In genomic region chr9:124258765-124259272, GRCh38 we compare ENCODE assay signal across 8 cellular contexts. TPM values are rescaled to one million over a fixed set of nuclear protein-coding genes. Genes with fewer than 3 reads are reported as not detected.
A peak's percentile ranks its signal among the peaks of the same experiment; 100 is the strongest.
DNase-seq lines count a peak whose midpoint lies in the region; ATAC-seq and TF ChIP-seq lines count a peak whose summit lies in the region.

No MANE protein-coding gene starts in this region.

- H3K9me3 Mint-ChIP-seq in activated T-cell treated with anti-CD3 and anti-CD28 coated beads, Interleukin-2, amount 50 U/mL, for 4 hours: no peaks in the 10 kb centered on the region

- peaks cover 52% of the 10 kb centered on the region for H3K4me1 ChIP-seq in suprapubic skin

- no peaks in the 10 kb centered on the region for H3K36me3 Mint-ChIP-seq in activated T-cell treated with anti-CD3 and anti-CD28 coated beads, Interleukin-2, amount 50 U/mL, for 4 hours (ENCODE audit: insufficient read depth)

- TF ChIP-seq CTCF in kidney epithelial cell (IDR thresholded peaks at IDR 0.05; ENCODE audit: insufficient read depth, low read length, poor library complexity, severe bottlenecking) (no peak), suprapubic skin (IDR thresholded peaks at IDR 0.05) (no peak)

- H3K4me3 Mint-ChIP-seq in activated T-cell treated with anti-CD3 and anti-CD28 coated beads, Interleukin-2, amount 50 U/mL, for 4 hours: peak overlapping the region; percentile 93

- H3K4me1 Mint-ChIP-seq in activated T-cell treated with anti-CD3 and anti-CD28 coated beads, Interleukin-2, amount 50 U/mL, for 4 hours (ENCODE audit: low read depth): peaks cover 54% of the 10 kb centered on the region

- no peak for DNase-seq in activated T-cell treated with anti-CD3 and anti-CD28 coated beads, Interleukin-2, amount 50 U/mL, for 4 hours
- DNase-seq in activated T-cell treated with anti-CD3 and anti-CD28 coated beads, Interleukin-2, amount 50 U/mL, for 48 hours: no peak
- DNase-seq in kidney epithelial cell (ENCODE audit: low read depth) (no peak), suprapubic skin (ENCODE audit: low spot score in 2 of 2) (no peak), NCI-H1105 treated with DMSO at 0.1 percent for 48 hours (lab: John Stamatoyannopoulos, UW) (no peak), medulla oblongata (ENCODE audit: extremely low spot score) (no peak)

- H3K9me3 ChIP-seq in suprapubic skin: no peaks in the 10 kb centered on the region

- H3K27me3 ChIP-seq in kidney epithelial cell (ENCODE audit: control insufficient read depth, insufficient read depth, low read length): no peaks in the 10 kb centered on the region
- no peaks in the 10 kb centered on the region for H3K27me3 ChIP-seq in suprapubic skin

- H3K27ac ChIP-seq in angular gyrus (ENCODE audit: low read depth, low read length) (peak overlapping the region; percentile 70), suprapubic skin (peak overlapping the region; percentile 91)

- 5% methylated on average over 11 of the region's 11 CpGs for WGBS in suprapubic skin

- H3K36me3 ChIP-seq in kidney epithelial cell (ENCODE audit: control insufficient read depth, insufficient read depth, low read length) (no peaks in the 10 kb centered on the region), suprapubic skin (no peaks in the 10 kb centered on the region)

- no peak for ATAC-seq in activated T-cell treated with anti-CD3 and anti-CD28 coated beads, Interleukin-2, amount 50 U/mL, for 4 hours
- ATAC-seq in HG02798 (IDR thresholded peaks at IDR 0.05; ENCODE audit: poor library complexity, unreplicated experiment): no peak

- peaks cover 20% of the 10 kb centered on the region for H3K27me3 Mint-ChIP-seq in activated T-cell treated with anti-CD3 and anti-CD28 coated beads, Interleukin-2, amount 50 U/mL, for 4 hours (ENCODE audit: low read depth)

- no peak for TF ChIP-seq POLR2A in suprapubic skin (IDR thresholded peaks at IDR 0.05)

- TF ChIP-seq EP300 in suprapubic skin (IDR thresholded peaks at IDR 0.05): no peak

- peak overlapping the region; percentile 89 for H3K4me3 ChIP-seq in kidney epithelial cell (ENCODE audit: low read depth, low read length)
- H3K4me3 ChIP-seq in suprapubic skin: peak overlapping the region; percentile 80

RNA-seq across cellular contexts. Expression of gene NEK6, which starts 1.1 kb away (rescaled TPM):
- total RNA-seq in activated T-cell treated with anti-CD3 and anti-CD28 coated beads, Interleukin-2, amount 50 U/mL, for 4 hours: 10 to 100 TPM; 29.8 to 46.1 (median 43.0) TPM
- total RNA-seq in kidney epithelial cell (17.8 and 22.7 TPM in 2 replicates), suprapubic skin (10 to 100 TPM in 2 of 4 donors, 1 to 10 TPM in 2; 5.4 to 17.5 (median 10.6) TPM)
